8 cellular contexts compared by ENCODE assay signal in genomic region chr3:153161138-153161713, GRCh38. TPM values are rescaled to one million over a fixed set of nuclear protein-coding genes. Genes with fewer than 3 reads are reported as not detected.
DNase-seq lines count a peak whose midpoint lies in the region; ATAC-seq and TF ChIP-seq lines count a peak whose summit lies in the region.

No MANE protein-coding gene starts in this region.

- peak; percentile 49 for DNase-seq in NCI-H146 (lab: John Stamatoyannopoulos, UW)
- DNase-seq in T1000 (lab: John Stamatoyannopoulos, UW): peak; percentile 93
- DNase-seq in astrocyte of the spinal cord (ENCODE audit: low read depth, low spot score): peak; percentile 100
- peak; percentile 84 to 94 for DNase-seq in hippocampal formation (lab: John Stamatoyannopoulos, UW)
- peak; percentile 99 for DNase-seq in renal cortical epithelial cell (ENCODE audit: low read depth)
- DNase-seq in SHP77 treated with DMSO at 0.1 percent for 48 hours (lab: John Stamatoyannopoulos, UW): no peak

- no peak for TF ChIP-seq CTCF in astrocyte of the spinal cord (IDR thresholded peaks at IDR 0.05; ENCODE audit: low read depth, low read length)

- in situ Hi-C loops in astrocyte of the spinal cord (cut with HindIII; ENCODE audit: low sequenced_read_pairs): no loop called here

- H3K4me3 ChIP-seq in astrocyte of the spinal cord (ENCODE audit: low read depth, low read length): peak overlapping the region; percentile 96

- TF ChIP-seq POLR2A in GM15510 (IDR thresholded peaks at IDR 0.05; ENCODE audit: borderline replicate concordance, extremely low read depth, insufficient read length): peak; percentile 53

- peak; percentile 79 for ATAC-seq in HG02870 (IDR thresholded peaks at IDR 0.05; ENCODE audit: unreplicated experiment)

RNA-seq across cellular contexts. Expression of gene RAP2B, which starts 0.8 kb away (rescaled TPM):
- total RNA-seq in renal cortical epithelial cell: 16.0 and 53.5 TPM in 2 replicates
